Comparison of ENCODE assay signal across 8 cellular contexts in genomic region chr10:102633282-102633681, GRCh38. TPM values are rescaled to one million over a fixed set of nuclear protein-coding genes. Genes with fewer than 3 reads are reported as not detected.
DNase-seq lines count a peak whose midpoint lies in the region; ATAC-seq and TF ChIP-seq lines count a peak whose summit lies in the region.

No MANE protein-coding gene starts in this region.

- no peak for TF ChIP-seq CTCF in testis (IDR thresholded peaks at IDR 0.05)

- peak; percentile 11 for DNase-seq in NCI-H82 (lab: John Stamatoyannopoulos, UW)
- no peak for DNase-seq in NCI-H82 treated with DMSO at 0.1 percent for 48 hours (lab: John Stamatoyannopoulos, UW; ENCODE audit: unreplicated experiment)
- DNase-seq in adipocyte (ENCODE audit: low read depth), result peak; percentile 64
- DNase-seq in kidney tubule cell (ENCODE audit: low spot score), result peak; percentile 59
- no peak for DNase-seq in testis

- WGBS in testis, 2 donors, result 27 to 28% methylated on average over 6 of the region's 6 CpGs

- intact Hi-C loops in testis (cut with DNase I; ENCODE audit: low total_unique reads), result no loop called here

- H3K4me3 ChIP-seq in adipocyte (ENCODE audit: low read length), result peak overlapping the region; percentile 47
- H3K4me3 ChIP-seq in testis, result no peak overlapping the region

- H3K9me3 ChIP-seq in adipocyte (ENCODE audit: control insufficient read depth, low read length) (no peaks in the 10 kb centered on the region), testis (no peaks in the 10 kb centered on the region)

- H3K27me3 ChIP-seq in adipocyte (replicated peaks; ENCODE audit: control insufficient read depth, insufficient read depth, low read length), result no peaks in the 10 kb centered on the region
- no peaks in the 10 kb centered on the region for H3K27me3 ChIP-seq in testis

- peaks cover 61% of the 10 kb centered on the region for H3K4me1 ChIP-seq in adipocyte (ENCODE audit: control insufficient read depth, insufficient read depth, low read length)
- H3K4me1 ChIP-seq in testis, result peaks cover 69% of the 10 kb centered on the region

- H3K9ac ChIP-seq in adipocyte (ENCODE audit: low read length), result peak overlapping the region; percentile 89

- no peak for TF ChIP-seq POLR2A in testis (IDR thresholded peaks at IDR 0.05)

- H3K27ac ChIP-seq in testis, result peak overlapping the region; percentile 39 to 68

- no peaks in the 10 kb centered on the region for H3K36me3 ChIP-seq in adipocyte (ENCODE audit: control insufficient read depth, insufficient read depth, low read length, severe bottlenecking)
- no peaks in the 10 kb centered on the region for H3K36me3 ChIP-seq in testis (ENCODE audit: low read depth, missing control alignments)

- ATAC-seq in HG03571 (IDR thresholded peaks at IDR 0.05; ENCODE audit: unreplicated experiment) (no peak), GM21515 (IDR thresholded peaks at IDR 0.05; ENCODE audit: unreplicated experiment) (no peak), HG03139 (IDR thresholded peaks at IDR 0.05; ENCODE audit: unreplicated experiment) (no peak)

RNA-seq across cellular contexts. Expression of gene TRIM8, which starts 11.0 kb away (rescaled TPM):
- total RNA-seq in testis, result 100 to 1,000 TPM; 114 to 170 TPM
- polyA plus RNA-seq in testis (ENCODE audit: insufficient read depth, low read depth, low replicate concordance), result 69.8 TPM

Comparison
In these comparisons a context has a peak if more than half of its experiments do, and no peak if none do; other contexts are left out.
1. DNase-seq: peak in NCI-H82 (single experiment), adipocyte (single experiment) and kidney tubule cell (single experiment); none in NCI-H82 treated with DMSO at 0.1 percent for 48 hours (single experiment) and testis (single experiment).